ENCODE assay signal across 2 cellular contexts in the genomic region with DNA sequence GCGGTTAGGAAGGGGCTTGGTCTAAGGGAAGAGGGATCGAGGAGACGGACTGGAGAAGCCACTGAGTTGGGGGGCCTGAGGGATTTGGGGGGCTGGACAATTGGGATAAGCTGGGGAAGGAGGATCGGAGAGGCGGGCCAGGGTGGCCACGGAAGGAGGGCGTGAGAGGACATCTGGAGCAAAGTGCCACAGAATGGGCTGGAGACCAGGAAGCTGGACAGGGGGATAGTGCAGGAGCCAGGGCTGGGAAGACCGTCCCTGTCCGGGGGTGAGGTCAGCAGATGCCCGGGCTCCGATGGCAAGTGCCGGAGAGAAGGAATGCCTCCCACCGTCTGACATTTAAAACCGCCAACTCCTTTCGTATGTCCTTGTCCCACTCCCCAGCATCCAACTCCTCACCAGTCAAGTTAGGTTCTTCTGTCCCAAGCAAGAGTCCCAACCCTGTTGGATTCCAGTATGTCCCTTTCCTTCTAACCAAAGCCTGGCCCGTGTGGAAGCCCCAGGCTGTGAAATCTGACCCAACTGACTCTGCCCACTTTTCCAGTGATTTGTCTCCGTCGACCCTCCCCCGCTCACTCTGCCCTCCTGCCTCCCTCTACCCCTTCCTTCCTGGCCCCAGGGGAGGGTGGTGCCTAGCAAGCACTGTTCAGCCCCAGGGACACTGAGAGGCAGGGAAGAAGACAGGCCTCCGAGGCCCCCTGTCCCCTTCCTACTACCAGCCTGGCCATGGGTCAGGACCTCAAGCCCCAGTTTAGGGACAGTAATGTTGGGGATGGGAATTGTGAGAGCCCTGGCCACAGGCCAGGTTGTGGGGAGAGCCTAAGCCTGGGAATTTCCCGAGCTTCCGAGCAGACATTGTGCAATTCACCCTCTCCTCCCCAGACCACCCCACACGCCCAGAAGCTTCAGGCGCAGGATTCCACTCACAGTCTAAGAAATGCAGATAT.
A peak's percentile ranks its signal among the peaks of the same experiment; 100 is the strongest.
TF ChIP-seq lines count a peak whose summit lies in the region.

No MANE protein-coding gene starts in this region.

TF ChIP-seq in A549, 52 proteins besides CTCF, POLR2A, EP300 and RAD21:
- TF ChIP-seq RCOR1 (IDR thresholded peaks at IDR 0.05; ENCODE audit: low read depth, low read length) (no peak), FOSL2 (IDR thresholded peaks at IDR 0.05) (no peak), FOSL2 (CRISPR knock-in tag; IDR thresholded peaks at IDR 0.05) (0 out of 2 replicates have a peak, but pooled peaks have one; percentile 7), EHMT2 (IDR thresholded peaks at IDR 0.05; ENCODE audit: low read depth) (no peak), CHD2 (IDR thresholded peaks at IDR 0.05; ENCODE audit: low read length, partially characterized antibody) (no peak), CEBPB (IDR thresholded peaks at IDR 0.05) (peak; percentile 78 to 91; a peak in 3 of 4 replicates)
- TF ChIP-seq, protein P1, sequence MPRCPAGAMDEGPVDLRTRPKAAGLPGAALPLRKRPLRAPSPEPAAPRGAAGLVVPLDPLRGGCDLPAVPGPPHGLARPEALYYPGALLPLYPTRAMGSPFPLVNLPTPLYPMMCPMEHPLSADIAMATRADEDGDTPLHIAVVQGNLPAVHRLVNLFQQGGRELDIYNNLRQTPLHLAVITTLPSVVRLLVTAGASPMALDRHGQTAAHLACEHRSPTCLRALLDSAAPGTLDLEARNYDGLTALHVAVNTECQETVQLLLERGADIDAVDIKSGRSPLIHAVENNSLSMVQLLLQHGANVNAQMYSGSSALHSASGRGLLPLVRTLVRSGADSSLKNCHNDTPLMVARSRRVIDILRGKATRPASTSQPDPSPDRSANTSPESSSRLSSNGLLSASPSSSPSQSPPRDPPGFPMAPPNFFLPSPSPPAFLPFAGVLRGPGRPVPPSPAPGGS (IDR thresholded peaks at IDR 0.05): 0 out of 3 replicates have a peak, but pooled peaks have one; percentile 8

TF ChIP-seq in H1, 55 proteins besides CTCF, POLR2A, EP300 and RAD21:
- TF ChIP-seq BACH1 (IDR thresholded peaks at IDR 0.05; ENCODE audit: low read length): no peak
- no peak; the same call in 1 of the 2 replicates for TF ChIP-seq RBBP5 (IDR thresholded peaks at IDR 0.05; ENCODE audit: borderline replicate concordance, low read depth, low read length)
- TF ChIP-seq, protein P2, sequence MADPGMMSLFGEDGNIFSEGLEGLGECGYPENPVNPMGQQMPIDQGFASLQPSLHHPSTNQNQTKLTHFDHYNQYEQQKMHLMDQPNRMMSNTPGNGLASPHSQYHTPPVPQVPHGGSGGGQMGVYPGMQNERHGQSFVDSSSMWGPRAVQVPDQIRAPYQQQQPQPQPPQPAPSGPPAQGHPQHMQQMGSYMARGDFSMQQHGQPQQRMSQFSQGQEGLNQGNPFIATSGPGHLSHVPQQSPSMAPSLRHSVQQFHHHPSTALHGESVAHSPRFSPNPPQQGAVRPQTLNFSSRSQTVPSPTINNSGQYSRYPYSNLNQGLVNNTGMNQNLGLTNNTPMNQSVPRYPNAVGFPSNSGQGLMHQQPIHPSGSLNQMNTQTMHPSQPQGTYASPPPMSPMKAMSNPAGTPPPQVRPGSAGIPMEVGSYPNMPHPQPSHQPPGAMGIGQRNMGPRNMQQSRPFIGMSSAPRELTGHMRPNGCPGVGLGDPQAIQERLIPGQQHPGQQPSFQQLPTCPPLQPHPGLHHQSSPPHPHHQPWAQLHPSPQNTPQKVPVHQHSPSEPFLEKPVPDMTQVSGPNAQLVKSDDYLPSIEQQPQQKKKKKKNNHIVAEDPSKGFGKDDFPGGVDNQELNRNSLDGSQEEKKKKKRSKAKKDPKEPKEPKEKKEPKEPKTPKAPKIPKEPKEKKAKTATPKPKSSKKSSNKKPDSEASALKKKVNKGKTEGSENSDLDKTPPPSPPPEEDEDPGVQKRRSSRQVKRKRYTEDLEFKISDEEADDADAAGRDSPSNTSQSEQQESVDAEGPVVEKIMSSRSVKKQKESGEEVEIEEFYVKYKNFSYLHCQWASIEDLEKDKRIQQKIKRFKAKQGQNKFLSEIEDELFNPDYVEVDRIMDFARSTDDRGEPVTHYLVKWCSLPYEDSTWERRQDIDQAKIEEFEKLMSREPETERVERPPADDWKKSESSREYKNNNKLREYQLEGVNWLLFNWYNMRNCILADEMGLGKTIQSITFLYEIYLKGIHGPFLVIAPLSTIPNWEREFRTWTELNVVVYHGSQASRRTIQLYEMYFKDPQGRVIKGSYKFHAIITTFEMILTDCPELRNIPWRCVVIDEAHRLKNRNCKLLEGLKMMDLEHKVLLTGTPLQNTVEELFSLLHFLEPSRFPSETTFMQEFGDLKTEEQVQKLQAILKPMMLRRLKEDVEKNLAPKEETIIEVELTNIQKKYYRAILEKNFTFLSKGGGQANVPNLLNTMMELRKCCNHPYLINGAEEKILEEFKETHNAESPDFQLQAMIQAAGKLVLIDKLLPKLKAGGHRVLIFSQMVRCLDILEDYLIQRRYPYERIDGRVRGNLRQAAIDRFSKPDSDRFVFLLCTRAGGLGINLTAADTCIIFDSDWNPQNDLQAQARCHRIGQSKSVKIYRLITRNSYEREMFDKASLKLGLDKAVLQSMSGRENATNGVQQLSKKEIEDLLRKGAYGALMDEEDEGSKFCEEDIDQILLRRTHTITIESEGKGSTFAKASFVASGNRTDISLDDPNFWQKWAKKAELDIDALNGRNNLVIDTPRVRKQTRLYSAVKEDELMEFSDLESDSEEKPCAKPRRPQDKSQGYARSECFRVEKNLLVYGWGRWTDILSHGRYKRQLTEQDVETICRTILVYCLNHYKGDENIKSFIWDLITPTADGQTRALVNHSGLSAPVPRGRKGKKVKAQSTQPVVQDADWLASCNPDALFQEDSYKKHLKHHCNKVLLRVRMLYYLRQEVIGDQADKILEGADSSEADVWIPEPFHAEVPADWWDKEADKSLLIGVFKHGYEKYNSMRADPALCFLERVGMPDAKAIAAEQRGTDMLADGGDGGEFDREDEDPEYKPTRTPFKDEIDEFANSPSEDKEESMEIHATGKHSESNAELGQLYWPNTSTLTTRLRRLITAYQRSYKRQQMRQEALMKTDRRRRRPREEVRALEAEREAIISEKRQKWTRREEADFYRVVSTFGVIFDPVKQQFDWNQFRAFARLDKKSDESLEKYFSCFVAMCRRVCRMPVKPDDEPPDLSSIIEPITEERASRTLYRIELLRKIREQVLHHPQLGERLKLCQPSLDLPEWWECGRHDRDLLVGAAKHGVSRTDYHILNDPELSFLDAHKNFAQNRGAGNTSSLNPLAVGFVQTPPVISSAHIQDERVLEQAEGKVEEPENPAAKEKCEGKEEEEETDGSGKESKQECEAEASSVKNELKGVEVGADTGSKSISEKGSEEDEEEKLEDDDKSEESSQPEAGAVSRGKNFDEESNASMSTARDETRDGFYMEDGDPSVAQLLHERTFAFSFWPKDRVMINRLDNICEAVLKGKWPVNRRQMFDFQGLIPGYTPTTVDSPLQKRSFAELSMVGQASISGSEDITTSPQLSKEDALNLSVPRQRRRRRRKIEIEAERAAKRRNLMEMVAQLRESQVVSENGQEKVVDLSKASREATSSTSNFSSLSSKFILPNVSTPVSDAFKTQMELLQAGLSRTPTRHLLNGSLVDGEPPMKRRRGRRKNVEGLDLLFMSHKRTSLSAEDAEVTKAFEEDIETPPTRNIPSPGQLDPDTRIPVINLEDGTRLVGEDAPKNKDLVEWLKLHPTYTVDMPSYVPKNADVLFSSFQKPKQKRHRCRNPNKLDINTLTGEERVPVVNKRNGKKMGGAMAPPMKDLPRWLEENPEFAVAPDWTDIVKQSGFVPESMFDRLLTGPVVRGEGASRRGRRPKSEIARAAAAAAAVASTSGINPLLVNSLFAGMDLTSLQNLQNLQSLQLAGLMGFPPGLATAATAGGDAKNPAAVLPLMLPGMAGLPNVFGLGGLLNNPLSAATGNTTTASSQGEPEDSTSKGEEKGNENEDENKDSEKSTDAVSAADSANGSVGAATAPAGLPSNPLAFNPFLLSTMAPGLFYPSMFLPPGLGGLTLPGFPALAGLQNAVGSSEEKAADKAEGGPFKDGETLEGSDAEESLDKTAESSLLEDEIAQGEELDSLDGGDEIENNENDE (IDR thresholded peaks at IDR 0.05; ENCODE audit: insufficient replicate concordance, low read length): no peak
- no peak for TF ChIP-seq GTF2F1 (IDR thresholded peaks at IDR 0.05; ENCODE audit: borderline replicate concordance, low read depth, low read length)
- 0 out of 2 replicates have a peak, but pooled peaks have one; percentile 26 for TF ChIP-seq TAF1 (IDR thresholded peaks at IDR 0.05; ENCODE audit: low read depth, low read length)
- no peak for TF ChIP-seq SUZ12 (IDR thresholded peaks at IDR 0.05; ENCODE audit: low read length)
- 0 out of 2 replicates have a peak, but pooled peaks have one; percentile 13 for TF ChIP-seq SP1 (IDR thresholded peaks at IDR 0.05; ENCODE audit: low read depth, low read length)
- 0 out of 2 replicates have a peak, but pooled peaks have one; percentile 20 for TF ChIP-seq POLR2AphosphoS5 (IDR thresholded peaks at IDR 0.05; ENCODE audit: low read depth, low read length)
- TF ChIP-seq CBX5 (IDR thresholded peaks at IDR 0.05; ENCODE audit: low read depth, low read length): no peak
- TF ChIP-seq, protein P3, sequence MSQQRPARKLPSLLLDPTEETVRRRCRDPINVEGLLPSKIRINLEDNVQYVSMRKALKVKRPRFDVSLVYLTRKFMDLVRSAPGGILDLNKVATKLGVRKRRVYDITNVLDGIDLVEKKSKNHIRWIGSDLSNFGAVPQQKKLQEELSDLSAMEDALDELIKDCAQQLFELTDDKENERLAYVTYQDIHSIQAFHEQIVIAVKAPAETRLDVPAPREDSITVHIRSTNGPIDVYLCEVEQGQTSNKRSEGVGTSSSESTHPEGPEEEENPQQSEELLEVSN (IDR thresholded peaks at IDR 0.05): no peak
- no peak for TF ChIP-seq YY1 (IDR thresholded peaks at IDR 0.05; ENCODE audit: low read depth, low read length)
- TF ChIP-seq CBX8 (IDR thresholded peaks at IDR 0.05; ENCODE audit: borderline replicate concordance, low read depth, low read length): no peak
- TF ChIP-seq SIN3A (conservative IDR thresholded peaks at IDR 0.05 in 1 of 2, IDR thresholded peaks at IDR 0.05 in 1 of 2; ENCODE audit: low read depth in 1 of 2, low read length in 2 of 2): no peak; a peak in 1 of 4 replicates
- no peak for TF ChIP-seq TCF12 (IDR thresholded peaks at IDR 0.05; ENCODE audit: low read depth, low read length)
- 0 out of 2 replicates have a peak, but pooled peaks have one; percentile 13 for TF ChIP-seq GABPA (IDR thresholded peaks at IDR 0.05; ENCODE audit: borderline replicate concordance, insufficient read depth, low read length)
- TF ChIP-seq EGR1 (IDR thresholded peaks at IDR 0.05; ENCODE audit: borderline replicate concordance, low read depth, low read length): 0 out of 2 replicates have a peak, but pooled peaks have one; percentile 6
- peak; percentile 32 for TF ChIP-seq ASH2L (IDR thresholded peaks at IDR 0.05; ENCODE audit: low read length)
- TF ChIP-seq HDAC2 (IDR thresholded peaks at IDR 0.05; ENCODE audit: borderline replicate concordance in 1 of 2, low read depth in 2 of 2, low read length in 2 of 2): 0 out of 4 replicates have a peak, but pooled peaks of 1 of the 2 experiments have one; percentile 16
- no peak for TF ChIP-seq NANOG (IDR thresholded peaks at IDR 0.05; ENCODE audit: insufficient read depth, low read depth, low read length, poor library complexity, severe bottlenecking)
- peak; percentile 93 for TF ChIP-seq CEBPB (IDR thresholded peaks at IDR 0.05; ENCODE audit: low read depth, low read length)
